17 cellular contexts compared by ENCODE assay signal in the genomic region with DNA sequence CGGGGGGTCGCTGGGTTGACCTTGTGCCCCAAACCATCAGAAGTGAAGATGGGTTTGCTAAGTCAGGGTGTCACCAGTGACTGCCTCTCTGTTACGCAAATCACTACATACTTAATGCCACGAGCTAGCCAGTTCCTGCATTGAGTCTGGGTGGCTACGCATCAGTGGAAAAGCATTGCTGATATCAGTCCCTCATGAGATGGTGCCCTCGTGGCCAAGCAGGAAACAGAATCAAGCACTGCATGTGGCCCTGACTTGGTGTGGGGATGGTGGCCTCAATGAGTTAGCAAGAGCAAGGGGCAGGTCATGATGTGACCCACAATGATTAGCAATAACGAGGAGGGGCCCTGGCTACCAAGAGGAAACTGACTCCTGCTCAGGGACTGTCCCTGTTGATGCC. TPM values are rescaled to one million over a fixed set of nuclear protein-coding genes. Genes with fewer than 3 reads are reported as not detected.
DNase-seq lines count a peak whose midpoint lies in the region; ATAC-seq and TF ChIP-seq lines count a peak whose summit lies in the region.
"Had no signal": no experiment of that assay in that cellular context is flagged by ENCODE, and none has a peak within 500 bp of the region (broad histone marks: within the 10 kb centered on the region; RNA-seq: fewer than 3 reads in every experiment).

No MANE protein-coding gene starts in this region.

- peaks cover 0 to 65% (median 8%) of the 10 kb centered on the region in 9 donors for H3K4me1 ChIP-seq in heart right ventricle
- peaks cover 17% of the 10 kb centered on the region for H3K4me1 ChIP-seq in adipocyte (ENCODE audit: control insufficient read depth, insufficient read depth, low read length)
- H3K4me1 ChIP-seq in mucosa of descending colon (ENCODE audit: low read depth): no peaks in the 10 kb centered on the region
- peaks cover 0 to 6% (median 0%) of the 10 kb centered on the region in 4 donors for H3K4me1 ChIP-seq in transverse colon
- H3K4me1 ChIP-seq: A549 had no signal

- in situ Hi-C loops in transverse colon (cut with MboI; ENCODE audit: low pct_ligation_motif_present in 1 of 4, low pct_unique_long_range_greater_than_20kb in 1 of 4, low sequenced_read_pairs in 3 of 4): loop anchor here in 2 of 4 donors (25.0 kb wide), 2 partner anchors 405 to 430 kb away; no protein-coding TSS in a partner anchor

- no peak overlapping the region for H3K4me3 Mint-ChIP-seq in glutamatergic neuron (ENCODE audit: unreplicated experiment)
- H3K4me3 Mint-ChIP-seq: activated CD4-positive, alpha-beta memory T cell treated with anti-CD3 and anti-CD28 coated beads, Interleukin-2, amount 10 ng/mL, durations not matched to agents 7 days and 5 days; brain had no signal

- DNase-seq in heart right ventricle: no peak
- no peak for DNase-seq in Right ventricle myocardium inferior (ENCODE audit: missing footprints)
- no peak for DNase-seq in adipocyte (ENCODE audit: low read depth)
- DNase-seq in mucosa of descending colon: no peak
- DNase-seq in transverse colon: no peak
- DNase-seq in glutamatergic neuron: no peak
- DNase-seq in iPS-NIHi7 (ENCODE audit: extremely low spot score): no peak
- no peak for DNase-seq in activated CD4-positive, alpha-beta T cell treated with anti-CD3 and anti-CD28 coated beads for 4 hours
- DNase-seq: activated CD4-positive, alpha-beta memory T cell treated with anti-CD3 and anti-CD28 coated beads, Interleukin-2, amount 10 ng/mL, durations not matched to agents 7 days and 5 days; activated effector memory CD4-positive, alpha-beta T cell treated with Interleukin-2 at 50 U/mL for 16 hours; Calu3; NCI-H1417 treated with DMSO at 0.1 percent for 48 hours had no signal

- no peaks in the 10 kb centered on the region for H3K27me3 ChIP-seq in heart right ventricle
- peaks cover 7% of the 10 kb centered on the region for H3K27me3 ChIP-seq in adipocyte (replicated peaks; ENCODE audit: control insufficient read depth, insufficient read depth, low read length)
- H3K27me3 ChIP-seq in transverse colon: no peaks in the 10 kb centered on the region

- no peak overlapping the region for H3K27ac Mint-ChIP-seq in glutamatergic neuron (ENCODE audit: unreplicated experiment)
- H3K27ac Mint-ChIP-seq: activated CD4-positive, alpha-beta memory T cell treated with anti-CD3 and anti-CD28 coated beads, Interleukin-2, amount 10 ng/mL, durations not matched to agents 7 days and 5 days; brain had no signal

- H3K27ac ChIP-seq in heart right ventricle: peak overlapping the region in 8 of 10 donors; percentile 5 to 85 (median 31)
- peak overlapping the region; percentile 42 to 61 (median 50) for H3K27ac ChIP-seq in transverse colon
- H3K27ac ChIP-seq: A549, RWPE1 had no signal

- H3K27me3 Mint-ChIP-seq in glutamatergic neuron (ENCODE audit: unreplicated experiment): peaks cover 4% of the 10 kb centered on the region

- 78 to 80% methylated on average over 7 of the region's 7 CpGs for WGBS in heart right ventricle, 2 donors
- WGBS in transverse colon (ENCODE audit: low coverage in 1 of 2), 2 donors: 76 to 82% methylated on average over 3 to 7 of the region's 7 CpGs

- peak in 1 of 8 donors; percentile 11 for ATAC-seq in heart right ventricle
- no peak for ATAC-seq in Right ventricle myocardium inferior
- ATAC-seq in mucosa of descending colon: peak; percentile 55
- ATAC-seq: A549 had no signal

- H3K36me3 ChIP-seq in heart right ventricle (no peaks in the 10 kb centered on the region), adipocyte (ENCODE audit: control insufficient read depth, insufficient read depth, low read length, severe bottlenecking) (no peaks in the 10 kb centered on the region), mucosa of descending colon (ENCODE audit: low read depth) (no peaks in the 10 kb centered on the region), transverse colon (no peaks in the 10 kb centered on the region)

- H3K9ac ChIP-seq in adipocyte (ENCODE audit: low read length): no peak overlapping the region

- H3K4me1 Mint-ChIP-seq in glutamatergic neuron (ENCODE audit: low read depth, unreplicated experiment): peaks cover 5% of the 10 kb centered on the region

- intact Hi-C loops in heart right ventricle (cut with DNase I) (no loop called here), Right ventricle myocardium inferior (cut with DNase I) (no loop called here), mucosa of descending colon (cut with DNase I, micrococcal nuclease) (no loop called here), transverse colon (cut with DNase I; ENCODE audit: low total_unique reads) (no loop called here)

- no peaks in the 10 kb centered on the region for H3K9me3 ChIP-seq in heart right ventricle
- H3K9me3 ChIP-seq in adipocyte (ENCODE audit: control insufficient read depth, low read length): no peaks in the 10 kb centered on the region
- H3K9me3 ChIP-seq in mucosa of descending colon: no peaks in the 10 kb centered on the region
- H3K9me3 ChIP-seq in transverse colon: no peaks in the 10 kb centered on the region
- H3K9me3 ChIP-seq: A549 had no signal

- H3K36me3 Mint-ChIP-seq in glutamatergic neuron (ENCODE audit: unreplicated experiment): no peaks in the 10 kb centered on the region
- H3K36me3 Mint-ChIP-seq: brain had no signal

- H3K9me3 Mint-ChIP-seq in glutamatergic neuron (ENCODE audit: unreplicated experiment): peaks cover 3% of the 10 kb centered on the region
- H3K9me3 Mint-ChIP-seq: activated CD4-positive, alpha-beta memory T cell treated with anti-CD3 and anti-CD28 coated beads, Interleukin-2, amount 10 ng/mL, durations not matched to agents 7 days and 5 days; brain had no signal

- TF ChIP-seq EP300 in transverse colon (IDR thresholded peaks at IDR 0.05; ENCODE audit: low read depth): no peak

- TF ChIP-seq CTCF in heart right ventricle (IDR thresholded peaks at IDR 0.05) (no peak), mucosa of descending colon (IDR thresholded peaks at IDR 0.05) (no peak), transverse colon (IDR thresholded peaks at IDR 0.05) (no peak), glutamatergic neuron (IDR thresholded peaks at IDR 0.05; ENCODE audit: partially characterized antibody, unreplicated experiment) (no peak)

- H3K4me3 ChIP-seq in heart right ventricle (no peak overlapping the region), adipocyte (ENCODE audit: low read length) (peak overlapping the region; percentile 33), mucosa of descending colon (no peak overlapping the region), transverse colon (no peak overlapping the region)
- H3K4me3 ChIP-seq: A549 had no signal

- TF ChIP-seq POLR2A in transverse colon (IDR thresholded peaks at IDR 0.05): no peak

RNA-seq across cellular contexts. Expression of a gene that starts 51.7 kb away (rescaled TPM):
- total RNA-seq in heart right ventricle (1 to 10 TPM in 7 of 10 donors, under 1 TPM in 3; 0.44 to 6.2 (median 2.9) TPM), Right ventricle myocardium inferior (1.5 TPM), mucosa of descending colon (1 to 10 TPM in 1 of 3 donors, under 1 TPM in 2; 0.64 to 6.6 (median 0.89) TPM), transverse colon (10 to 100 TPM in 1 of 4 donors, 1 to 10 TPM in 2, under 1 TPM in 1; 0.64 to 14.2 (median 2.4) TPM), glutamatergic neuron (ENCODE audit: unreplicated experiment) (0.88 TPM)
- polyA plus RNA-seq in heart right ventricle: under 1 TPM; 0.07 to 0.20 TPM
- total RNA-seq: activated CD4-positive, alpha-beta memory T cell treated with anti-CD3 and anti-CD28 coated beads, Interleukin-2, amount 10 ng/mL, durations not matched to agents 7 days and 5 days; lung microvascular endothelial cell; NCI-H460 had no signal
